In genomic region chr9:91802391-91802790, GRCh38 we compare ENCODE assay signal across 16 cellular contexts.
"Had no signal": no experiment of that assay in that cellular context is flagged by ENCODE, and none has a peak within 500 bp of the region (broad histone marks: within the 10 kb centered on the region; RNA-seq: fewer than 3 reads in every experiment).

No MANE protein-coding gene starts in this region.

- H3K9me3 ChIP-seq: ascending aorta, lower lobe of right lung, prostate gland, thoracic aorta had no signal

- DNase-seq: activated CD4-positive, alpha-beta T cell treated with anti-CD3 and anti-CD28 coated beads, Interleukin-2, amount 50 U/mL, for 4 hours; activated CD4-positive, CD25-positive, alpha-beta regulatory T cell treated with anti-CD3 and anti-CD28 coated beads, Interleukin-2, amount 50 U/mL, for 72 hours; activated gamma-delta T cell treated with Interleukin-2 at 50 U/mL for 16 hours; activated naive CD8-positive, alpha-beta T cell treated with anti-CD3 and anti-CD28 coated beads, Interleukin-2, amount 10 ng/mL, durations not matched to agents 7 days and 5 days; activated T-cell treated with anti-CD3 and anti-CD28 coated beads, Interleukin-2, amount 50 U/mL, for 4 hours; hypothalamus; lower lobe of right lung; stimulated activated CD4-positive, alpha-beta T cell treated with anti-CD3 and anti-CD28 coated beads, Interleukin-2, amount 100 ng/mL, for 48 hours; stimulated activated naive CD4-positive, alpha-beta T cell treated with Interleukin-2 at 50 U/mL for 16 hours; SW 1271 had no signal

- H3K27ac Mint-ChIP-seq: activated CD8-positive, alpha-beta memory T cell treated with anti-CD3 and anti-CD28 coated beads, Interleukin-2, amount 10 ng/mL, durations not matched to agents 7 days and 5 days; activated naive CD8-positive, alpha-beta T cell treated with anti-CD3 and anti-CD28 coated beads, Interleukin-2, amount 10 ng/mL, durations not matched to agents 7 days and 5 days; mesothelial cell of epicardium had no signal

- ATAC-seq: activated CD8-positive, alpha-beta memory T cell treated with anti-CD3 and anti-CD28 coated beads, Interleukin-2, amount 10 ng/mL, durations not matched to agents 7 days and 5 days; activated T-cell treated with anti-CD3 and anti-CD28 coated beads, Interleukin-2, amount 50 U/mL, for 4 hours; lower lobe of right lung; sciatic nerve had no signal

- H3K4me3 ChIP-seq: ascending aorta, lower lobe of right lung, prostate gland, thoracic aorta had no signal

- H3K4me1 ChIP-seq: ascending aorta, prostate gland had no signal

- H3K36me3 Mint-ChIP-seq: activated CD8-positive, alpha-beta memory T cell treated with anti-CD3 and anti-CD28 coated beads, Interleukin-2, amount 10 ng/mL, durations not matched to agents 7 days and 5 days; activated naive CD8-positive, alpha-beta T cell treated with anti-CD3 and anti-CD28 coated beads, Interleukin-2, amount 10 ng/mL, durations not matched to agents 7 days and 5 days had no signal

- H3K27ac ChIP-seq: ascending aorta, lower lobe of right lung, prostate gland, thoracic aorta had no signal

- H3K4me3 Mint-ChIP-seq: activated CD8-positive, alpha-beta memory T cell treated with anti-CD3 and anti-CD28 coated beads, Interleukin-2, amount 10 ng/mL, durations not matched to agents 7 days and 5 days; activated naive CD8-positive, alpha-beta T cell treated with anti-CD3 and anti-CD28 coated beads, Interleukin-2, amount 10 ng/mL, durations not matched to agents 7 days and 5 days; activated T-cell treated with anti-CD3 and anti-CD28 coated beads, Interleukin-2, amount 50 U/mL, for 4 hours; mesothelial cell of epicardium had no signal

- H3K27me3 Mint-ChIP-seq: activated naive CD8-positive, alpha-beta T cell treated with anti-CD3 and anti-CD28 coated beads, Interleukin-2, amount 10 ng/mL, durations not matched to agents 7 days and 5 days had no signal

- H3K36me3 ChIP-seq: ascending aorta, lower lobe of right lung, prostate gland, thoracic aorta had no signal

- H3K27me3 ChIP-seq: ascending aorta had no signal

- H3K9me3 Mint-ChIP-seq: activated naive CD8-positive, alpha-beta T cell treated with anti-CD3 and anti-CD28 coated beads, Interleukin-2, amount 10 ng/mL, durations not matched to agents 7 days and 5 days; activated T-cell treated with anti-CD3 and anti-CD28 coated beads, Interleukin-2, amount 50 U/mL, for 4 hours; mesothelial cell of epicardium had no signal
